In genomic region chr7:43443380-43443779, GRCh38 we compare ENCODE assay signal across 32 cellular contexts.
"Had no signal": no experiment of that assay in that cellular context is flagged by ENCODE, and none has a peak within 500 bp of the region (broad histone marks: within the 10 kb centered on the region; RNA-seq: fewer than 3 reads in every experiment).

No MANE protein-coding gene starts in this region.

- H3K27ac ChIP-seq: adrenal gland, gastroesophageal sphincter, pancreas, prostate gland, tibial nerve had no signal

- H3K4me1 Mint-ChIP-seq: activated B cell treated with CpG ODN at 0.5 μM for 24 hours; activated naive CD8-positive, alpha-beta T cell treated with anti-CD3 and anti-CD28 coated beads for 36 hours; immature natural killer cell; memory B cell; naive thymus-derived CD8-positive, alpha-beta T cell; stimulated activated memory B cell treated with anti-CD40 and anti-IgM and Interleukin-4, amounts not matched to agents 10 μg/mL and 1 μg/mL and 100 μg/mL, for 72 hours; stimulated activated naive CD8-positive, alpha-beta T cell treated with anti-CD3 and anti-CD28 coated beads, Interleukin-15, amount 100 ng/mL, for 72 hours had no signal

- H3K27me3 ChIP-seq: adrenal gland, pancreas, tibial nerve had no signal

- H3K9me3 ChIP-seq: adrenal gland, gastroesophageal sphincter, pancreas, prostate gland, tibial nerve had no signal

- H3K4me3 ChIP-seq: adrenal gland, gastroesophageal sphincter, pancreas, prostate gland, tibial nerve had no signal

- H3K36me3 Mint-ChIP-seq: activated naive CD8-positive, alpha-beta T cell treated with anti-CD3 and anti-CD28 coated beads for 36 hours; immature natural killer cell; memory B cell; naive thymus-derived CD8-positive, alpha-beta T cell; stimulated activated memory B cell treated with anti-CD40 and anti-IgM and Interleukin-4, amounts not matched to agents 10 μg/mL and 1 μg/mL and 100 μg/mL, for 72 hours had no signal

- H3K9me3 Mint-ChIP-seq: activated B cell treated with CpG ODN at 0.5 μM for 24 hours; activated naive CD8-positive, alpha-beta T cell treated with anti-CD3 and anti-CD28 coated beads for 36 hours; activated T-cell treated with anti-CD3 and anti-CD28 coated beads, Interleukin-2, amount 50 U/mL, for 72 hours; brain; effector memory CD8-positive, alpha-beta T cell; immature natural killer cell; memory B cell; naive thymus-derived CD8-positive, alpha-beta T cell; neural crest cell; stimulated activated memory B cell treated with anti-CD40 and anti-IgM and Interleukin-4, amounts not matched to agents 10 μg/mL and 1 μg/mL and 100 μg/mL, for 72 hours; stimulated activated naive CD8-positive, alpha-beta T cell treated with anti-CD3 and anti-CD28 coated beads, Interleukin-15, amount 100 ng/mL, for 72 hours; T-helper 2 cell treated with Interferon-gamma antibody and Interleukin-4, amounts not matched to agents 5 μg/mL and 100 μg/mL, for 36 hours had no signal

- ATAC-seq: activated T-cell treated with anti-CD3 and anti-CD28 coated beads, Interleukin-2, amount 50 U/mL, for 72 hours; effector memory CD8-positive, alpha-beta T cell; gastroesophageal sphincter; naive thymus-derived CD8-positive, alpha-beta T cell; pancreas; sciatic nerve; stimulated activated memory B cell treated with anti-CD40 and anti-IgM and Interleukin-4, amounts not matched to agents 10 μg/mL and 1 μg/mL and 100 μg/mL, for 72 hours; stimulated activated naive CD8-positive, alpha-beta T cell treated with anti-CD3 and anti-CD28 coated beads, Interleukin-15, amount 100 ng/mL, for 72 hours had no signal

- H3K4me3 Mint-ChIP-seq: activated B cell treated with CpG ODN at 0.5 μM for 24 hours; activated naive CD8-positive, alpha-beta T cell treated with anti-CD3 and anti-CD28 coated beads for 36 hours; activated T-cell treated with anti-CD3 and anti-CD28 coated beads, Interleukin-2, amount 50 U/mL, for 72 hours; brain; effector memory CD8-positive, alpha-beta T cell; immature natural killer cell; memory B cell; naive thymus-derived CD8-positive, alpha-beta T cell; neural crest cell; stimulated activated memory B cell treated with anti-CD40 and anti-IgM and Interleukin-4, amounts not matched to agents 10 μg/mL and 1 μg/mL and 100 μg/mL, for 72 hours; stimulated activated naive CD8-positive, alpha-beta T cell treated with anti-CD3 and anti-CD28 coated beads, Interleukin-15, amount 100 ng/mL, for 72 hours; T-helper 2 cell treated with Interferon-gamma antibody and Interleukin-4, amounts not matched to agents 5 μg/mL and 100 μg/mL, for 36 hours had no signal

- DNase-seq: activated B cell treated with CpG ODN at 0.5 μM for 24 hours; activated CD4-positive, alpha-beta T cell treated with anti-CD3 and anti-CD28 coated beads for 4 hours; activated CD4-positive, alpha-beta T cell treated with anti-CD3 and anti-CD28 coated beads, Interleukin-2, amount 50 U/mL, for 4 hours; activated naive CD4-positive, alpha-beta T cell treated with Interleukin-2 at 50 U/mL for 16 hours; activated naive CD8-positive, alpha-beta T cell treated with anti-CD3 and anti-CD28 coated beads for 36 hours; activated T-cell treated with anti-CD3 and anti-CD28 coated beads for 4 hours; activated T-cell treated with anti-CD3 and anti-CD28 coated beads, Interleukin-2, amount 50 U/mL, for 72 hours; adrenal gland; aorta; cortex of kidney; effector memory CD8-positive, alpha-beta T cell; erythroblast; hypothalamus; immature natural killer cell; naive thymus-derived CD8-positive, alpha-beta T cell; nucleus accumbens; pancreas; retina; small intestine; stimulated activated CD4-positive, alpha-beta T cell treated with anti-CD3 and anti-CD28 coated beads, Interleukin-4, amount 100 ng/mL, for 4 hours; stimulated activated CD8-positive, alpha-beta memory T cell treated with anti-CD3 and anti-CD28 coated beads, Interleukin-4, amount 100 ng/mL, for 48 hours; stimulated activated naive CD8-positive, alpha-beta T cell treated with anti-CD3 and anti-CD28 coated beads, Interleukin-15, amount 100 ng/mL, for 72 hours; T-helper 1 cell had no signal

- H3K27ac Mint-ChIP-seq: activated B cell treated with CpG ODN at 0.5 μM for 24 hours; activated naive CD8-positive, alpha-beta T cell treated with anti-CD3 and anti-CD28 coated beads for 36 hours; activated T-cell treated with anti-CD3 and anti-CD28 coated beads, Interleukin-2, amount 50 U/mL, for 72 hours; brain; effector memory CD8-positive, alpha-beta T cell; immature natural killer cell; memory B cell; naive thymus-derived CD8-positive, alpha-beta T cell; stimulated activated memory B cell treated with anti-CD40 and anti-IgM and Interleukin-4, amounts not matched to agents 10 μg/mL and 1 μg/mL and 100 μg/mL, for 72 hours; T-helper 2 cell treated with Interferon-gamma antibody and Interleukin-4, amounts not matched to agents 5 μg/mL and 100 μg/mL, for 36 hours had no signal
